1 cellular context compared by ENCODE assay signal in genomic region chr12:2004113-2004929, GRCh38.
TF ChIP-seq lines count a peak whose summit lies in the region.

Gene DCP1B, minus strand, starts transcription at chr12:2004457. Its CDS starts 26 bp downstream, at chr12:2004431.

TF ChIP-seq in HepG2, 621 proteins besides CTCF, POLR2A, EP300 and RAD21 (continued from another document):
- TF ChIP-seq HNF1B (CRISPR knock-in tag; IDR thresholded peaks at IDR 0.05) (peak; percentile 88), HINFP (CRISPR knock-in tag; IDR thresholded peaks at IDR 0.05; ENCODE audit: low read depth) (peak; percentile 91), NR2F6 (IDR thresholded peaks at IDR 0.05) (no peak), NR2F6 (CRISPR knock-in tag; IDR thresholded peaks at IDR 0.05) (peak; percentile 47; the same call in 1 of the 2 replicates), JUNB (CRISPR knock-in tag; IDR thresholded peaks at IDR 0.05; ENCODE audit: borderline replicate concordance) (no peak), ZNF180 (CRISPR knock-in tag; IDR thresholded peaks at IDR 0.05; ENCODE audit: borderline replicate concordance, low read depth) (no peak), ZNF33A (CRISPR knock-in tag; IDR thresholded peaks at IDR 0.05; ENCODE audit: borderline replicate concordance) (no peak), JUND (CRISPR knock-in tag; IDR thresholded peaks at IDR 0.05) (no peak), ZNF746 (CRISPR knock-in tag; IDR thresholded peaks at IDR 0.05) (peak; percentile 89), ZNF205 (CRISPR knock-in tag; IDR thresholded peaks at IDR 0.05) (peak; percentile 48; the same call in 1 of the 2 replicates), BCL3 (CRISPR knock-in tag; IDR thresholded peaks at IDR 0.05) (peak; percentile 94), ZFP1 (CRISPR knock-in tag; IDR thresholded peaks at IDR 0.05) (0 out of 2 replicates have a peak, but pooled peaks have one; percentile 56), MAFG (CRISPR knock-in tag; IDR thresholded peaks at IDR 0.05) (no peak), SAFB2 (CRISPR knock-in tag; IDR thresholded peaks at IDR 0.05; ENCODE audit: borderline replicate concordance, low read depth) (peak; percentile 93; the same call in 1 of the 2 replicates), ZBTB1 (CRISPR knock-in tag; IDR thresholded peaks at IDR 0.05; ENCODE audit: borderline replicate concordance) (no peak), CBX5 (CRISPR knock-in tag; IDR thresholded peaks at IDR 0.05; ENCODE audit: borderline replicate concordance) (peak; percentile 91; the same call in 1 of the 2 replicates), ZNF30 (CRISPR knock-in tag; IDR thresholded peaks at IDR 0.05) (no peak), IKZF1 (IDR thresholded peaks at IDR 0.05) (no peak), FLYWCH1 (CRISPR knock-in tag; IDR thresholded peaks at IDR 0.05) (no peak), TSC22D2 (CRISPR knock-in tag; IDR thresholded peaks at IDR 0.05; ENCODE audit: borderline replicate concordance) (peak; percentile 58; the same call in 1 of the 2 replicates), CBX2 (IDR thresholded peaks at IDR 0.05; ENCODE audit: low read depth, low read length) (no peak), CBX2 (CRISPR knock-in tag; IDR thresholded peaks at IDR 0.05; ENCODE audit: low read depth) (0 out of 2 replicates have a peak, but pooled peaks have one; percentile 58), ZNF317 (CRISPR knock-in tag; IDR thresholded peaks at IDR 0.05) (peak; percentile 76), TFE3 (CRISPR knock-in tag; IDR thresholded peaks at IDR 0.05) (peak; percentile 80), NR2C2 (CRISPR knock-in tag; IDR thresholded peaks at IDR 0.05; ENCODE audit: borderline replicate concordance) (peak; percentile 71), HOMEZ (CRISPR knock-in tag; IDR thresholded peaks at IDR 0.05; ENCODE audit: low read depth) (peak; percentile 69), FUBP1 (CRISPR knock-in tag; IDR thresholded peaks at IDR 0.05; ENCODE audit: borderline replicate concordance) (0 out of 2 replicates have a peak, but pooled peaks have one; percentile 75), LCORL (IDR thresholded peaks at IDR 0.05) (no peak), LCORL (CRISPR knock-in tag; IDR thresholded peaks at IDR 0.05) (peak; percentile 71), PHF8 (CRISPR knock-in tag; IDR thresholded peaks at IDR 0.05) (peak; percentile 96), HCFC1 (IDR thresholded peaks at IDR 0.05; ENCODE audit: low read depth, low read length) (peak; percentile 61; the same call in 1 of the 2 replicates), PHF5A (CRISPR knock-in tag; IDR thresholded peaks at IDR 0.05; ENCODE audit: low read depth, unreplicated experiment) (peak; percentile 96), SP2 (CRISPR knock-in tag; IDR thresholded peaks at IDR 0.05) (peak; percentile 20; the same call in 1 of the 2 replicates), ZNF747 (CRISPR knock-in tag; IDR thresholded peaks at IDR 0.05; ENCODE audit: borderline replicate concordance) (peak; percentile 53; the same call in 1 of the 2 replicates), HOXD1 (CRISPR knock-in tag; IDR thresholded peaks at IDR 0.05) (0 out of 2 replicates have a peak, but pooled peaks have one; percentile 52), HNRNPUL1 (IDR thresholded peaks at IDR 0.05; ENCODE audit: low read depth, low read length) (0 out of 2 replicates have a peak, but pooled peaks have one; percentile 22), SALL1 (CRISPR knock-in tag; IDR thresholded peaks at IDR 0.05) (peak; percentile 94), HDAC2 (CRISPR knock-in tag; IDR thresholded peaks at IDR 0.05) (peak; percentile 64; the same call in 1 of the 2 replicates), GABPA (IDR thresholded peaks at IDR 0.05; ENCODE audit: low read depth, low read length) (no peak), GABPA (CRISPR knock-in tag; IDR thresholded peaks at IDR 0.05; ENCODE audit: low read depth) (peak; percentile 82), CEBPB (IDR thresholded peaks at IDR 0.05; ENCODE audit: borderline replicate concordance, low read depth, low read length) (no peak), GLMP (CRISPR knock-in tag; IDR thresholded peaks at IDR 0.05; ENCODE audit: borderline replicate concordance) (no peak), STAG1 (CRISPR knock-in tag; IDR thresholded peaks at IDR 0.05) (no peak), NKX3-1 (CRISPR knock-in tag; IDR thresholded peaks at IDR 0.05) (peak; percentile 42; the same call in 1 of the 2 replicates), ZNF616 (CRISPR knock-in tag; IDR thresholded peaks at IDR 0.05; ENCODE audit: low read depth) (peak; percentile 97)
